In the genomic region with DNA sequence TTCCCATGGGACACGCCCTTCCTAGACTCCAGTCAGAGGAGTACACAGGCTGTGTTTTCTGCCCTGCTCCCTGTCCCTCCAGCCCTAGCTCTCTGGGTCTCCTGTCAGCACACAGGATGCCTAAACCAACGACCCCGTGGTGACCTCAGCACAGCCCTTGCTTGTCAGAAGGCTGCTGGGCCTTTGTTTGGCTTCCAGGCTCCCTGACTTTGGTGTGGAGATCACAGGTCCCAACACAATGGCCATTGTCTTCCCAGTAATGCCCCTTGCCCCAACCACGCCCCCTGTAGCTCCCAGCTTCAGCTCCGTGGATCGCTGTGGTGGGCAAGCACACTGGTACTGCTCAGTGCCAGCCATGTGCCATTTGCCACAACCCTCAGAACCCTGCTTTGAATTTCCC, we compare ENCODE assay signal across 28 cellular contexts. TPM values are rescaled to one million over a fixed set of nuclear protein-coding genes. Genes with fewer than 3 reads are reported as not detected.
"Had no signal": no experiment of that assay in that cellular context is flagged by ENCODE, and none has a peak within 500 bp of the region (broad histone marks: within the 10 kb centered on the region; RNA-seq: fewer than 3 reads in every experiment).

No MANE protein-coding gene starts in this region.

- H3K36me3 Mint-ChIP-seq: activated CD4-positive, alpha-beta memory T cell treated with anti-CD3 and anti-CD28 coated beads for 36 hours; immature natural killer cell; naive B cell had no signal

- H3K9me3 Mint-ChIP-seq: activated CD4-positive, alpha-beta memory T cell treated with anti-CD3 and anti-CD28 coated beads for 36 hours; activated naive CD4-positive, alpha-beta T cell treated with anti-CD3 and anti-CD28 coated beads for 36 hours; immature natural killer cell; naive B cell; stimulated activated naive CD8-positive, alpha-beta T cell treated with anti-CD3 and anti-CD28 coated beads, Interleukin-15, amount 100 ng/mL, for 72 hours had no signal

- H3K36me3 ChIP-seq: brain microvascular endothelial cell, gastroesophageal sphincter, heart left ventricle, left ventricle myocardium inferior, right atrium auricular region, suprapubic skin, vagina had no signal

- DNase-seq: activated CD4-positive, alpha-beta memory T cell treated with anti-CD3 and anti-CD28 coated beads for 36 hours; activated CD4-positive, alpha-beta T cell treated with anti-CD3 and anti-CD28 coated beads for 1 hour; activated naive CD4-positive, alpha-beta T cell treated with anti-CD3 and anti-CD28 coated beads for 36 hours; activated T-cell treated with anti-CD3 and anti-CD28 coated beads for 4 hours; brain microvascular endothelial cell; central memory CD4-positive, alpha-beta T cell; dorsolateral prefrontal cortex; heart left ventricle; immature natural killer cell; kidney glomerular epithelial cell; left ventricle myocardium inferior; mammary epithelial cell; mucosa of descending colon; naive B cell; nucleus accumbens; posterior cingulate gyrus; stimulated activated CD4-positive, alpha-beta T cell treated with anti-CD3 and anti-CD28 coated beads, Interleukin-4, amount 100 ng/mL, for 1 hour; stimulated activated naive CD8-positive, alpha-beta T cell treated with anti-CD3 and anti-CD28 coated beads, Interleukin-15, amount 100 ng/mL, for 72 hours; SW 1271; T-helper 2 cell; trophoblast cell had no signal

- H3K27me3 Mint-ChIP-seq: activated CD4-positive, alpha-beta memory T cell treated with anti-CD3 and anti-CD28 coated beads for 36 hours had no signal

- H3K4me3 Mint-ChIP-seq: activated CD4-positive, alpha-beta memory T cell treated with anti-CD3 and anti-CD28 coated beads for 36 hours; activated naive CD4-positive, alpha-beta T cell treated with anti-CD3 and anti-CD28 coated beads for 36 hours; immature natural killer cell; naive B cell; stimulated activated naive CD8-positive, alpha-beta T cell treated with anti-CD3 and anti-CD28 coated beads, Interleukin-15, amount 100 ng/mL, for 72 hours had no signal

- H3K27ac ChIP-seq: brain microvascular endothelial cell, dorsolateral prefrontal cortex, gastroesophageal sphincter, heart left ventricle, left ventricle myocardium inferior, right atrium auricular region, suprapubic skin, vagina, VCaP had no signal

- H3K27ac Mint-ChIP-seq: activated CD4-positive, alpha-beta memory T cell treated with anti-CD3 and anti-CD28 coated beads for 36 hours; activated naive CD4-positive, alpha-beta T cell treated with anti-CD3 and anti-CD28 coated beads for 36 hours; immature natural killer cell; naive B cell had no signal

- H3K27me3 ChIP-seq: brain microvascular endothelial cell, right atrium auricular region, vagina had no signal

- H3K4me1 ChIP-seq: gastroesophageal sphincter, heart left ventricle, left ventricle myocardium inferior, right atrium auricular region, suprapubic skin, vagina had no signal

- H3K4me3 ChIP-seq: dorsolateral prefrontal cortex, gastroesophageal sphincter, heart left ventricle, left ventricle myocardium inferior, mucosa of descending colon, right atrium auricular region, smooth muscle cell, suprapubic skin, vagina had no signal

- H3K4me1 Mint-ChIP-seq: immature natural killer cell; naive B cell; stimulated activated naive CD8-positive, alpha-beta T cell treated with anti-CD3 and anti-CD28 coated beads, Interleukin-15, amount 100 ng/mL, for 72 hours had no signal

- H3K9me3 ChIP-seq: gastroesophageal sphincter, heart left ventricle, left ventricle myocardium inferior, mucosa of descending colon, right atrium auricular region, suprapubic skin, vagina had no signal

RNA-seq across cellular contexts. Expression of a gene that starts 15.0 kb away (rescaled TPM):
- total RNA-seq: activated CD4-positive, alpha-beta memory T cell treated with anti-CD3 and anti-CD28 coated beads for 36 hours; activated naive CD4-positive, alpha-beta T cell treated with anti-CD3 and anti-CD28 coated beads for 36 hours; esophagus mucosa; gastroesophageal sphincter; heart left ventricle; left ventricle myocardium inferior; mammary epithelial cell; right atrium auricular region; smooth muscle cell; suprapubic skin; vagina had no signal
